ENCODE assay signal across 8 cellular contexts in genomic region chr11:119085523-119085878, GRCh38. TPM values are rescaled to one million over a fixed set of nuclear protein-coding genes. Genes with fewer than 3 reads are reported as not detected.
DNase-seq lines count a peak whose midpoint lies in the region; ATAC-seq and TF ChIP-seq lines count a peak whose summit lies in the region.

No MANE protein-coding gene starts in this region.

- TF ChIP-seq CTCF in hepatocyte (IDR thresholded peaks at IDR 0.05; ENCODE audit: poor library complexity): no peak

- peaks cover 20% of the 10 kb centered on the region for H3K79me2 ChIP-seq in hepatocyte

- H3K4me3 Mint-ChIP-seq in activated T-cell treated with anti-CD3 and anti-CD28 coated beads, Interleukin-2, amount 50 U/mL, for 4 hours: peak overlapping the region; percentile 97

- WGBS in hepatocyte (ENCODE audit: low lambda C conversion rate, missing lambda C conversion rate): 6% methylated on average over 10 of the region's 10 CpGs

- H3K9me2 ChIP-seq in hepatocyte (replicated peaks; ENCODE audit: insufficient read depth): no peaks in the 10 kb centered on the region

- H3K36me3 Mint-ChIP-seq in activated T-cell treated with anti-CD3 and anti-CD28 coated beads, Interleukin-2, amount 50 U/mL, for 4 hours (ENCODE audit: insufficient read depth): peaks cover 12% of the 10 kb centered on the region

- H2AFZ ChIP-seq in hepatocyte: peak overlapping the region; percentile 83

- no peaks in the 10 kb centered on the region for H3K27me3 ChIP-seq in hepatocyte

- H3K4me1 Mint-ChIP-seq in activated T-cell treated with anti-CD3 and anti-CD28 coated beads, Interleukin-2, amount 50 U/mL, for 4 hours (ENCODE audit: low read depth): peaks cover 23% of the 10 kb centered on the region

- H3K27ac ChIP-seq in hepatocyte: peak overlapping the region; percentile 86

- no peaks in the 10 kb centered on the region for H3K9me3 ChIP-seq in hepatocyte (ENCODE audit: low read depth)

- peaks cover 10% of the 10 kb centered on the region for H3K4me1 ChIP-seq in hepatocyte (ENCODE audit: insufficient read depth)

- no peaks in the 10 kb centered on the region for H3K9me3 Mint-ChIP-seq in activated T-cell treated with anti-CD3 and anti-CD28 coated beads, Interleukin-2, amount 50 U/mL, for 4 hours

- peak overlapping the region; percentile 56 for H3K4me3 ChIP-seq in hepatocyte

- ATAC-seq in GM18498 (IDR thresholded peaks at IDR 0.05; ENCODE audit: unreplicated experiment): peak; percentile 5
- ATAC-seq in HG03280 (IDR thresholded peaks at IDR 0.05; ENCODE audit: unreplicated experiment): peak; percentile 6
- ATAC-seq in activated T-cell treated with anti-CD3 and anti-CD28 coated beads, Interleukin-2, amount 50 U/mL, for 4 hours: peak in 1 of 2 donors; percentile 19

- peak overlapping the region; percentile 95 for H3K4me2 ChIP-seq in hepatocyte

- no peaks in the 10 kb centered on the region for H3K27me3 Mint-ChIP-seq in activated T-cell treated with anti-CD3 and anti-CD28 coated beads, Interleukin-2, amount 50 U/mL, for 4 hours (ENCODE audit: low read depth)

- H3K36me3 ChIP-seq in hepatocyte (replicated peaks; ENCODE audit: insufficient read depth, low read depth): no peaks in the 10 kb centered on the region

- H4K20me1 ChIP-seq in hepatocyte (ENCODE audit: insufficient read depth, poor library complexity, severe bottlenecking): no peaks in the 10 kb centered on the region

- DNase-seq in activated T-cell treated with anti-CD3 and anti-CD28 coated beads, Interleukin-2, amount 50 U/mL, for 4 hours: peak; percentile 47
- DNase-seq in hepatocyte (ENCODE audit: low spot score) (peak; percentile 32), dermis blood vessel endothelial cell (no peak), NCI-H1105 treated with DMSO at 0.1 percent for 48 hours (lab: John Stamatoyannopoulos, UW) (no peak), putamen (ENCODE audit: low spot score) (no peak)
- peak; percentile 34 to 41 for DNase-seq in stimulated activated CD4-positive, alpha-beta T cell treated with anti-CD3 and anti-CD28 coated beads, Interleukin-1b, Interleukin-23, amount 100 ng/mL, for 4 hours (ENCODE audit: low read depth in 2 of 2)

RNA-seq across cellular contexts. Expression of gene HMBS, which starts 0.8 kb away (rescaled TPM):
- total RNA-seq in activated T-cell treated with anti-CD3 and anti-CD28 coated beads, Interleukin-2, amount 50 U/mL, for 4 hours: 10 to 100 TPM; 43.7 to 64.7 (median 60.1) TPM
- total RNA-seq in hepatocyte (10.9 and 11.9 TPM in 2 replicates), dermis blood vessel endothelial cell (3.4 and 11.2 TPM in 2 replicates)
- 34.5 and 37.7 TPM in 2 replicates for polyA plus RNA-seq in hepatocyte

RNA-seq across cellular contexts. Expression of gene DPAGT1, which starts 16.2 kb away (rescaled TPM):
- 10 to 100 TPM; 53.9 to 61.0 (median 60.9) TPM for total RNA-seq in activated T-cell treated with anti-CD3 and anti-CD28 coated beads, Interleukin-2, amount 50 U/mL, for 4 hours
- total RNA-seq in hepatocyte: 27.5 and 28.1 TPM in 2 replicates
- polyA plus RNA-seq in hepatocyte: 76.2 and 82.7 TPM in 2 replicates
- 21.3 and 50.6 TPM in 2 replicates for total RNA-seq in dermis blood vessel endothelial cell

RNA-seq across cellular contexts. Expression of gene VPS11, which starts 17.9 kb away (rescaled TPM):
- total RNA-seq in activated T-cell treated with anti-CD3 and anti-CD28 coated beads, Interleukin-2, amount 50 U/mL, for 4 hours: 10 to 100 TPM; 24.1 to 31.5 (median 30.0) TPM
- total RNA-seq in hepatocyte (31.8 and 36.9 TPM in 2 replicates), dermis blood vessel endothelial cell (24.6 and 25.7 TPM in 2 replicates)
- polyA plus RNA-seq in hepatocyte: 26.5 and 31.8 TPM in 2 replicates

RNA-seq across cellular contexts. Expression of gene C2CD2L, which starts 21.6 kb away (rescaled TPM):
- total RNA-seq in activated T-cell treated with anti-CD3 and anti-CD28 coated beads, Interleukin-2, amount 50 U/mL, for 4 hours: 10 to 100 TPM; 22.0 to 24.7 (median 23.0) TPM
- total RNA-seq in hepatocyte: 5.2 and 9.7 TPM in 2 replicates
- polyA plus RNA-seq in hepatocyte: 7.4 and 10.2 TPM in 2 replicates
- total RNA-seq in dermis blood vessel endothelial cell: 2.2 and 5.6 TPM in 2 replicates

RNA-seq across cellular contexts. Expression of gene HYOU1, which starts 28.5 kb away (rescaled TPM):
- total RNA-seq in activated T-cell treated with anti-CD3 and anti-CD28 coated beads, Interleukin-2, amount 50 U/mL, for 4 hours: 100 to 1,000 TPM; 249 to 309 (median 260) TPM
- total RNA-seq in hepatocyte (168 and 197 TPM in 2 replicates), dermis blood vessel endothelial cell (194 and 353 TPM in 2 replicates)
- polyA plus RNA-seq in hepatocyte: 122 and 125 TPM in 2 replicates

Comparison
In these comparisons a context has a peak if more than half of its experiments do, and no peak if none do; other contexts are left out.
1. DNase-seq: peak in activated T-cell treated with anti-CD3 and anti-CD28 coated beads, Interleukin-2, amount 50 U/mL, for 4 hours (single experiment), hepatocyte (single experiment) and stimulated activated CD4-positive, alpha-beta T cell treated with anti-CD3 and anti-CD28 coated beads, Interleukin-1b, Interleukin-23, amount 100 ng/mL, for 4 hours (2 of 2); none in dermis blood vessel endothelial cell (single experiment), NCI-H1105 treated with DMSO at 0.1 percent for 48 hours (single experiment) and putamen (single experiment).